In the genomic region with DNA sequence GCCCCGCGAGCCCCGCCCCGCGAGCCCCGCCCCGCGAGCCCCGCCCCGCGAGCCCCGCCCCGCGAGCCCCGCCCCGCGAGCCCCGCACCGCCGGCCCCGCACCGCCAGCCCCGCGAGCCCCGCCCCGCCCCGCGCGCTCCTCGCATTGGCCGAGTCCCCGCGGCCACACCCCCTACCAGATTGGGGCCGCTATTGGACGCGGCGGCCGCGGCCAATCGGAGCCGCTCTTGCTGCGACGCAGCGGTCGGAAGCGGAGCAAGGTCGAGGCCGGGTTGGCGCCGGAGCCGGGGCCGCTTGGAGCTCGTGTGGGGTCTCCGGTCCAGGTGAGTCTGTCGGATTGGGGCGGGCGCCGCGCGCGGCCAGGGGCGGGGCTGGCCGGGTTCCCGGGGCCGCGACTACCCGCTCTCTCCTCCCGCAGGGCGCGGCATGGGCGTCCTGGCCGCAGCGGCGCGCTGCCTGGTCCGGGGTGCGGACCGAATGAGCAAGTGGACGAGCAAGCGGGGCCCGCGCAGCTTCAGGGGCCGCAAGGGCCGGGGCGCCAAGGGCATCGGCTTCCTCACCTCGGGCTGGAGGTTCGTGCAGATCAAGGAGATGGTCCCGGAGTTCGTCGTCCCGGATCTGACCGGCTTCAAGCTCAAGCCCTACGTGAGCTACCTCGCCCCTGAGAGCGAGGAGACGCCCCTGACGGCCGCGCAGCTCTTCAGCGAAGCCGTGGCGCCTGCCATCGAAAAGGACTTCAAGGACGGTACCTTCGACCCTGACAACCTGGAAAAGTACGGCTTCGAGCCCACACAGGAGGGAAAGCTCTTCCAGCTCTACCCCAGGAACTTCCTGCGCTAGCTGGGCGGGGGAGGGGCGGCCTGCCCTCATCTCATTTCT, we compare ENCODE assay signal across 8 cellular contexts. TPM values are rescaled to one million over a fixed set of nuclear protein-coding genes. Genes with fewer than 3 reads are reported as not detected.
DNase-seq lines count a peak whose midpoint lies in the region; ATAC-seq and TF ChIP-seq lines count a peak whose summit lies in the region.

Gene MRPL41, plus strand, starts transcription at position 224 of the 879 bp plus-strand sequence. Its CDS starts 203 bp downstream, at position 427.

- no peak for TF ChIP-seq CTCF in GM10248 (IDR thresholded peaks at IDR 0.05; ENCODE audit: control extremely low read depth, extremely low read depth, low read depth, missing control alignments)
- TF ChIP-seq CTCF in type B pancreatic cell (conservative IDR thresholded peaks at IDR 0.05) = no peak

- peak; percentile 87 for ATAC-seq in HG02588 (IDR thresholded peaks at IDR 0.05; ENCODE audit: unreplicated experiment)

- WGBS in adipose tissue, 3 donors = 2% methylated on average over 84 to 93 of the region's 111 CpGs

- no peaks in the 10 kb centered on the region for H3K27me3 Mint-ChIP-seq in type B pancreatic cell

- DNase-seq in GM10248 (ENCODE audit: extremely low spot score) (peak; percentile 97), NCI-H128 (lab: John Stamatoyannopoulos, UW; ENCODE audit: unreplicated experiment) (peak; percentile 53), T-helper 1 cell (peak; percentile 73 to 94 (median 92)), cardiac septum (ENCODE audit: low spot score) (peak; percentile 95), posterior cingulate gyrus (peak; percentile 77 to 98 (median 87)), type B pancreatic cell (ENCODE audit: extremely low spot score, unreplicated experiment) (peak; percentile 95)

- H3K27ac Mint-ChIP-seq in type B pancreatic cell = peak within 1 kb of the TSS; percentile 86

- H3K4me3 Mint-ChIP-seq in type B pancreatic cell = peak within 1 kb of the TSS; percentile 91

- intact Hi-C loops in cardiac septum (cut with DNase I) (loop anchor here (2.0 kb wide), 1 partner anchor 27 kb away; the partner anchor contains the start of gene DPH7), posterior cingulate gyrus (cut with DNase I) (no loop called here)

- CTCF ChIA-PET in GM10248 (lab: Yijun Ruan, JAX) = interaction anchor here (0.6 to 1.6 kb wide), 6 partner anchors 12 to 38 kb away, joined by 3 to 5 read pairs (median 4); partner anchors contain the start of gene DPH7

- H3K36me3 Mint-ChIP-seq in type B pancreatic cell = peaks cover 9% of the 10 kb centered on the region

- H3K27ac ChIP-seq in adipose tissue (ENCODE audit: low read depth, low read length) = no peak within 1 kb of the TSS

- peaks cover 22% of the 10 kb centered on the region for H3K4me1 Mint-ChIP-seq in type B pancreatic cell (ENCODE audit: unreplicated experiment)

- no peaks in the 10 kb centered on the region for H3K9me3 Mint-ChIP-seq in type B pancreatic cell

- POLR2A ChIA-PET in GM10248 (lab: Yijun Ruan, JAX) = interaction anchor here (1.0 kb wide), 1 partner anchor 39 kb away, joined by 3 read pairs; the partner anchor contains the start of gene ZMYND19

RNA-seq across cellular contexts. Expression of gene MRPL41, which starts in this region (rescaled TPM):
- 100 to 1,000 TPM in 1 of 3 donors, 10 to 100 TPM in 2; 37.2 to 155 (median 68.7) TPM for polyA plus RNA-seq in adipose tissue
- 184 TPM for total RNA-seq in cardiac septum
- total RNA-seq in type B pancreatic cell (ENCODE audit: low replicate concordance) = 50.4 and 51.6 TPM in 2 replicates
